Comparison of ENCODE assay signal across 21 cellular contexts in genomic region chr4:71711044-71711984, GRCh38.
DNase-seq lines count a peak whose midpoint lies in the region; ATAC-seq, FAIRE-seq and TF ChIP-seq lines count a peak whose summit lies in the region.
"Had no signal": no experiment of that assay in that cellular context is flagged by ENCODE, and none has a peak within 500 bp of the region (broad histone marks: within the 10 kb centered on the region; RNA-seq: fewer than 3 reads in every experiment).

No MANE protein-coding gene starts in this region.

- no peaks in the 10 kb centered on the region for H3K4me1 ChIP-seq in foreskin keratinocyte
- no peaks in the 10 kb centered on the region for H3K4me1 ChIP-seq in small intestine (ENCODE audit: control insufficient read depth in 2 of 2, insufficient read depth in 1 of 2, low read depth in 1 of 2, low read length in 1 of 2)
- no peaks in the 10 kb centered on the region for H3K4me1 ChIP-seq in vagina
- H3K4me1 ChIP-seq: heart left ventricle, lower lobe of right lung, upper lobe of right lung had no signal

- H3K27me3 ChIP-seq in foreskin keratinocyte (peaks cover 5% of the 10 kb centered on the region), small intestine (ENCODE audit: control insufficient read depth in 2 of 2, insufficient read depth in 2 of 2, low read length in 2 of 2) (no peaks in the 10 kb centered on the region), vagina (no peaks in the 10 kb centered on the region)
- H3K27me3 ChIP-seq: brain microvascular endothelial cell, heart left ventricle, stomach, upper lobe of right lung had no signal

- H3K36me3 ChIP-seq in small intestine (ENCODE audit: control insufficient read depth in 2 of 2, insufficient read depth in 2 of 2, low read length in 2 of 2) (no peaks in the 10 kb centered on the region), vagina (no peaks in the 10 kb centered on the region)
- H3K36me3 ChIP-seq: brain microvascular endothelial cell, heart left ventricle, lower lobe of right lung, stomach, upper lobe of right lung had no signal

- ATAC-seq in foreskin keratinocyte (peak; percentile 8), GM21367 (IDR thresholded peaks at IDR 0.05; ENCODE audit: unreplicated experiment) (no peak)
- ATAC-seq: heart left ventricle, lower lobe of right lung, upper lobe of right lung, WTC11 had no signal

- H3K9me3 ChIP-seq in small intestine (ENCODE audit: control insufficient read depth, low read depth): no peaks in the 10 kb centered on the region
- no peaks in the 10 kb centered on the region for H3K9me3 ChIP-seq in vagina
- H3K9me3 ChIP-seq: heart left ventricle, lower lobe of right lung, stomach, upper lobe of right lung had no signal

- intact Hi-C loops in vagina (cut with DNase I): no loop called here

- no peak for TF ChIP-seq POLR2A in vagina (IDR thresholded peaks at IDR 0.05)

- H3K27ac ChIP-seq in foreskin keratinocyte (no peak overlapping the region), small intestine (ENCODE audit: low read depth in 1 of 2, low read length in 1 of 2) (no peak overlapping the region), vagina (no peak overlapping the region)
- H3K27ac ChIP-seq: brain microvascular endothelial cell, heart left ventricle, lower lobe of right lung, upper lobe of right lung had no signal

- DNase-seq in NCI-H2196 (lab: John Stamatoyannopoulos, UW; ENCODE audit: unreplicated experiment): peak; percentile 19
- no peak for DNase-seq in NCI-H2196 treated with DMSO at 0.1 percent for 48 hours (lab: John Stamatoyannopoulos, UW; ENCODE audit: unreplicated experiment)
- peak; percentile 0 for DNase-seq in NCI-H69 (lab: John Stamatoyannopoulos, UW)
- DNase-seq in foreskin keratinocyte: no peak
- DNase-seq in small intestine: peak; percentile 53
- DNase-seq in vagina (ENCODE audit: extremely low spot score in 2 of 2): no peak
- DNase-seq in NCI-H524 treated with DMSO at 0.1 percent for 48 hours (lab: John Stamatoyannopoulos, UW): no peak
- DNase-seq: activated CD4-positive, alpha-beta T cell treated with anti-CD3 and anti-CD28 coated beads, Interleukin-2, amount 50 U/mL, for 48 hours; activated effector memory CD4-positive, alpha-beta T cell treated with anti-CD3 and anti-CD28 coated beads, Interleukin-2, amount 50 U/mL, for 16 hours; brain microvascular endothelial cell; heart left ventricle; lower lobe of right lung; NCI-H187; NCI-H526; retina; stimulated activated CD4-positive, alpha-beta T cell treated with anti-CD3 and anti-CD28 coated beads, Interleukin-12 subunit alpha, Interleukin-12 subunit beta, amount 100 ng/mL, for 4 hours; stomach; upper lobe of right lung had no signal

- TF ChIP-seq CTCF in foreskin keratinocyte (conservative IDR thresholded peaks at IDR 0.05) (no peak), vagina (IDR thresholded peaks at IDR 0.05) (no peak)

- 9 to 36% (median 27%) methylated on average over 2 of the region's 2 CpGs for WGBS in small intestine, 3 donors

- no peak overlapping the region for H3K4me3 ChIP-seq in small intestine (ENCODE audit: low read depth in 1 of 2, low read length in 2 of 2)
- H3K4me3 ChIP-seq in vagina: no peak overlapping the region
- H3K4me3 ChIP-seq: heart left ventricle, lower lobe of right lung, stomach, upper lobe of right lung had no signal

- FAIRE-seq in small intestine (lab: Jason Lieb, UNC): no peak
- FAIRE-seq: endothelial cell of umbilical vein had no signal

Comparison
In these comparisons a context has a peak if more than half of its experiments do, and no peak if none do; other contexts are left out.
1. DNase-seq: peak in NCI-H2196 (single experiment), NCI-H69 (single experiment) and small intestine (single experiment); none in NCI-H2196 treated with DMSO at 0.1 percent for 48 hours (single experiment), foreskin keratinocyte (0 of 2), vagina (0 of 2) and NCI-H524 treated with DMSO at 0.1 percent for 48 hours (single experiment).